In the genomic region with DNA sequence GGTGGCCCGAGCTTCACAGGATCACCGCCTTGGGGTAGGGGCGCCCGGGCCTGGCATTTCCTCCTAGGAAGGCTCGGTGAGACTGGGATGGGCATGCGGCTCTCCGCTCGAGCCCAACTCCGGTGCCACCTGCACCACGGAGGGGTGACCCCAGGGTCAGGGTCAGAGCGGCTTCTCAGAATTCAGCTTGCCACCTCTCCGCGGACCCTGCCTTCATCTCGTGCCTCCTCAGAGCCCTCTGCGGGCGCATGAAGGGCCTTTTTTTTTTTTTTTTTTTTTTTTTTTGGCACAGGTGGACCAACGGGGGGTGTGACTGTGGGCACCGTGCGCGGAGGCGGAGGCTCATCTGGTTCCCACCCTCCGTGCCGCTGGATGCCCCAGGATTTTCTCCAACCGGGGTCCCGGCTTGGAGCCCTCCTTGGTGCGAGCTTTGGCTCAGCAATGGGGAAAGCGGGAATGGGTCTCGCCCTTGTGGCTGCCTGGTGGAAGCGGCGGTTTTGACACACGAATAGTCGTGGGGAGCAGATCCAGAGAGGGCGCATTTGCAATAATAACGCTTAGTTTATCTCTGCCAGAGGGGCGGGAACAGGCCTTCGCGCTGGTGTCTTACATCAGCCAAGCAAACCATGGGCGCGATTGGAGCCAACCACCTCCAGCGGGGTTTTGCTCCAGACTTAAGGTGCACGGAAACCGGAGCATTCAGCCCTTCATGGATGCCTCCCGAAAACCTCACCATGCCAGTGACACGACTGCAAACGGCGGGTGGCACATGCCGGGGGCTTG, we compare ENCODE assay signal across 9 cellular contexts. TPM values are rescaled to one million over a fixed set of nuclear protein-coding genes. Genes with fewer than 3 reads are reported as not detected.
A peak's percentile ranks its signal among the peaks of the same experiment; 100 is the strongest.
DNase-seq lines count a peak whose midpoint lies in the region; ATAC-seq and TF ChIP-seq lines count a peak whose summit lies in the region.
"Had no signal": no experiment of that assay in that cellular context is flagged by ENCODE, and none has a peak within 500 bp of the region (broad histone marks: within the 10 kb centered on the region; RNA-seq: fewer than 3 reads in every experiment).

No MANE protein-coding gene starts in this region.

- H3K9me3 Mint-ChIP-seq in chondrocyte (ENCODE audit: low read depth), result no peaks in the 10 kb centered on the region
- H3K9me3 Mint-ChIP-seq: central memory CD8-positive, alpha-beta T cell had no signal

- peaks cover 21% of the 10 kb centered on the region for H3K4me1 Mint-ChIP-seq in chondrocyte (ENCODE audit: low read depth)

- ATAC-seq in left lobe of liver, result peak; percentile 21
- no peak for ATAC-seq in GM18858 (IDR thresholded peaks at IDR 0.05; ENCODE audit: unreplicated experiment)
- ATAC-seq in HG03521 (IDR thresholded peaks at IDR 0.05; ENCODE audit: unreplicated experiment), result no peak

- peak; percentile 32 for DNase-seq in stimulated activated CD4-positive, alpha-beta T cell treated with anti-CD3 and anti-CD28 coated beads, Interleukin-15, amount 100 ng/mL, for 24 hours
- no peak for DNase-seq in stimulated activated CD4-positive, alpha-beta T cell treated with anti-CD3 and anti-CD28 coated beads, Interleukin-4, amount 100 ng/mL, for 1 hour
- DNase-seq in NCI-H69 (lab: John Stamatoyannopoulos, UW), result peak; percentile 67
- DNase-seq in chondrocyte (ENCODE audit: low spot score), result no peak
- DNase-seq in left lobe of liver (ENCODE audit: low spot score), result peak; percentile 87
- DNase-seq in stromal cell of bone marrow (ENCODE audit: low read depth), result peak; percentile 83

- H3K27ac Mint-ChIP-seq in chondrocyte (ENCODE audit: unreplicated experiment), result peak overlapping the region; percentile 100

- H3K4me3 Mint-ChIP-seq in chondrocyte (ENCODE audit: unreplicated experiment), result peak overlapping the region; percentile 97

- peak; percentile 53 for TF ChIP-seq CTCF in chondrocyte (IDR thresholded peaks at IDR 0.05)

- no peaks in the 10 kb centered on the region for H3K27me3 Mint-ChIP-seq in chondrocyte (ENCODE audit: low read depth)

- peaks cover 11% of the 10 kb centered on the region for H3K36me3 Mint-ChIP-seq in chondrocyte (ENCODE audit: low read depth)

RNA-seq across cellular contexts. Expression of a gene that starts 5.0 kb away (rescaled TPM):
- total RNA-seq in chondrocyte (95.4 to 137 TPM (median 101 TPM) in 3 replicates), left lobe of liver (35.4 TPM)

Comparison
In these comparisons a context has a peak if more than half of its experiments do, and no peak if none do; other contexts are left out.
1. DNase-seq: peak in stimulated activated CD4-positive, alpha-beta T cell treated with anti-CD3 and anti-CD28 coated beads, Interleukin-15, amount 100 ng/mL, for 24 hours (single experiment), NCI-H69 (single experiment), left lobe of liver (single experiment) and stromal cell of bone marrow (single experiment); none in stimulated activated CD4-positive, alpha-beta T cell treated with anti-CD3 and anti-CD28 coated beads, Interleukin-4, amount 100 ng/mL, for 1 hour (single experiment) and chondrocyte (single experiment).